In genomic region chr19:45322311-45322710, GRCh38 we compare ENCODE assay signal across 14 cellular contexts. TPM values are rescaled to one million over a fixed set of nuclear protein-coding genes. Genes with fewer than 3 reads are reported as not detected.
A peak's percentile ranks its signal among the peaks of the same experiment; 100 is the strongest.
DNase-seq lines count a peak whose midpoint lies in the region; ATAC-seq, FAIRE-seq and TF ChIP-seq lines count a peak whose summit lies in the region.
"Had no signal": no experiment of that assay in that cellular context is flagged by ENCODE, and none has a peak within 500 bp of the region (broad histone marks: within the 10 kb centered on the region; RNA-seq: fewer than 3 reads in every experiment).

No MANE protein-coding gene starts in this region.

- no peak overlapping the region for H4K8ac ChIP-seq in H1 (ENCODE audit: extremely low read depth, insufficient read depth, low read length)

- H2BK15ac ChIP-seq in H1 (ENCODE audit: low read length), result 0 out of 2 replicates have a peak overlapping the region, but pooled peaks have one; percentile 46

- no peak overlapping the region for H3K23ac ChIP-seq in H1 (ENCODE audit: insufficient read length)

- H3K27me3 ChIP-seq in H1 (replicated peaks in 1 of 4; ENCODE audit: control insufficient read depth in 3 of 4, extremely low read depth in 1 of 4, insufficient read depth in 3 of 4, low read length in 3 of 4) (peaks cover 0 to 14% (median 13%) of the 10 kb centered on the region in 4 experiments; a peak in 5 of 7 replicates), psoas muscle (ENCODE audit: insufficient read depth in 3 of 3, low read length in 2 of 3) (no peaks in the 10 kb centered on the region)

- TF ChIP-seq POLR2A in H1 (IDR thresholded peaks at IDR 0.05; ENCODE audit: control extremely low read depth in 1 of 2, low read depth in 2 of 2, low read length in 2 of 2), result no peak

- no peak for TF ChIP-seq EP300 in H1 (IDR thresholded peaks at IDR 0.05; ENCODE audit: borderline replicate concordance in 1 of 2, low read depth in 2 of 2, low read length in 2 of 2)

- H2BK12ac ChIP-seq in H1 (ENCODE audit: low read depth, low read length), result 0 out of 2 replicates have a peak overlapping the region, but pooled peaks have one; percentile 39

- TF ChIP-seq CTCF in H1 (IDR thresholded peaks at IDR 0.05; ENCODE audit: control extremely low read depth in 1 of 3, insufficient read depth in 1 of 3, low read depth in 1 of 3, low read length in 3 of 3) (no peak), psoas muscle (IDR thresholded peaks at IDR 0.05) (no peak)

- no peak overlapping the region for H3K4me3 ChIP-seq in H1 (ENCODE audit: extremely low read depth in 1 of 4, insufficient read depth in 2 of 4, low read depth in 3 of 4, low read length in 4 of 4)
- H3K4me3 ChIP-seq in psoas muscle, result peak overlapping the region; percentile 66
- H3K4me3 ChIP-seq: GM23248 had no signal

- H3K4me1 ChIP-seq in H1 (replicated peaks in 1 of 4; ENCODE audit: control insufficient read depth in 3 of 4, insufficient read depth in 4 of 4, low read length in 3 of 4) (peaks cover 2 to 18% (median 6%) of the 10 kb centered on the region in 4 experiments; a peak in 6 of 7 replicates), psoas muscle (peaks cover 15% of the 10 kb centered on the region)

- H3K9me3 ChIP-seq in H1 (ENCODE audit: insufficient read depth in 2 of 2, low read depth in 1 of 2, low read length in 1 of 2) (no peaks in the 10 kb centered on the region), psoas muscle (no peaks in the 10 kb centered on the region)

- no peak overlapping the region for H2AFZ ChIP-seq in H1 (ENCODE audit: low read length)
- H2AFZ ChIP-seq: GM23248 had no signal

- no peak overlapping the region for H2BK120ac ChIP-seq in H1 (replicated peaks; ENCODE audit: low read depth, low read length)

- CTCF ChIA-PET in H1 (lab: Charles Lee; ENCODE audit: partially characterized antibody), result interaction anchor here (0.7 to 4.0 kb wide), 4 partner anchors 16 to 179 kb away, joined by 3 to 13 read pairs (median 4); no protein-coding TSS in a partner anchor

- POLR2A ChIA-PET in H1 (lab: Charles Lee; ENCODE audit: partially characterized antibody), result no interaction called here

- H4K20me1 ChIP-seq in H1 (replicated peaks in 1 of 2; ENCODE audit: control insufficient read depth in 1 of 2, insufficient read depth in 2 of 2, low read length in 2 of 2), result peaks cover 0 to 2% of the 10 kb centered on the region in 2 experiments

- no peak overlapping the region for H3K18ac ChIP-seq in H1 (ENCODE audit: extremely low read depth, low read length)

- no peaks in the 10 kb centered on the region for H3K79me1 ChIP-seq in H1 (ENCODE audit: low read depth, low read length)

- no peaks in the 10 kb centered on the region for H3K36me3 ChIP-seq in H1 (ENCODE audit: control insufficient read depth in 2 of 4, insufficient read depth in 4 of 4, low read length in 3 of 4)
- H3K36me3 ChIP-seq in psoas muscle (ENCODE audit: insufficient read depth in 1 of 2, low read depth in 1 of 2), result peaks cover 0 to 19% of the 10 kb centered on the region in 2 donors

- H4K5ac ChIP-seq in H1 (ENCODE audit: insufficient read length, low read depth, low read length), result no peak overlapping the region

- DNase-seq in NCI-H146 (lab: John Stamatoyannopoulos, UW) (peak; percentile 57), NCI-H146 treated with DMSO at 0.1 percent for 48 hours (lab: John Stamatoyannopoulos, UW; ENCODE audit: unreplicated experiment) (no peak), NCI-H1930 (lab: John Stamatoyannopoulos, UW) (peak; percentile 42 to 50), H1 (ENCODE audit: low read depth in 1 of 2, low spot score in 2 of 2) (no peak), psoas muscle (peak in 1 of 2 donors; percentile 39), KG1 (lab: John Stamatoyannopoulos, UW) (no peak), T1000 (lab: John Stamatoyannopoulos, UW) (no peak)
- DNase-seq in stimulated activated CD4-positive, alpha-beta T cell treated with anti-CD3 and anti-CD28 coated beads, Interleukin-12 subunit alpha, Interleukin-12 subunit beta, amount 100 ng/mL, for 4 hours, result no peak
- DNase-seq: GM23248 had no signal

- peak; percentile 24 to 41 (median 33) for ATAC-seq in psoas muscle
- ATAC-seq: Panc1 had no signal

- 85% methylated on average over 11 of the region's 11 CpGs; no CpG with 5 or more reads in 1 of the 2 experiments for WGBS in H1 (ENCODE audit: extremely low coverage in 1 of 2, insufficient coverage in 1 of 2, insufficient read length in 1 of 2, insufficient replicate concordance in 2 of 2, low coverage in 1 of 2, low lambda C conversion rate in 2 of 2, missing lambda C conversion rate in 1 of 2), 2 experiments
- WGBS in psoas muscle, 3 donors, result 18 to 27% (median 19%) methylated on average over 11 of the region's 11 CpGs

- no peak overlapping the region for H2BK5ac ChIP-seq in H1 (ENCODE audit: low read depth, low read length)

- H4K91ac ChIP-seq in H1 (replicated peaks; ENCODE audit: insufficient read length, low read length), result no peak overlapping the region

- H3K56ac ChIP-seq in H1 (replicated peaks; ENCODE audit: insufficient read length, low read depth, low read length), result no peak overlapping the region

- peaks cover 3% of the 10 kb centered on the region; the same call in 1 of the 2 replicates for H3K23me2 ChIP-seq in H1 (ENCODE audit: low read depth, low read length)

- no peak overlapping the region; a peak in 1 of 7 replicates for H3K9ac ChIP-seq in H1 (replicated peaks in 1 of 4; ENCODE audit: extremely low read depth in 1 of 4, low read depth in 3 of 4, low read length in 3 of 4)
- H3K9ac ChIP-seq: GM23248, KMS-11 had no signal

- no peak overlapping the region for H3K27ac ChIP-seq in H1 (ENCODE audit: low read depth, low read length)
- peak overlapping the region; percentile 97 for H3K27ac ChIP-seq in psoas muscle
- H3K27ac ChIP-seq: GM23248, KMS-11 had no signal

- no peak overlapping the region; a peak in 1 of 4 replicates for H3K4me2 ChIP-seq in H1 (ENCODE audit: insufficient read depth in 1 of 2, low read depth in 2 of 2, low read length in 2 of 2)
- H3K4me2 ChIP-seq: KMS-11 had no signal

- H2AK5ac ChIP-seq in H1 (ENCODE audit: low read depth, low read length), result no peak overlapping the region

- FAIRE-seq in H1 (lab: Jason Lieb, UNC), result no peak
- FAIRE-seq: endometrium, frontal cortex had no signal

- H3K4ac ChIP-seq in H1 (replicated peaks; ENCODE audit: insufficient read length, low read depth, low read length), result no peak overlapping the region

- no peak overlapping the region for H3K14ac ChIP-seq in H1 (ENCODE audit: insufficient read length)

- no peak for TF ChIP-seq RAD21 in H1 (IDR thresholded peaks at IDR 0.05 in 1 of 2, conservative IDR thresholded peaks at IDR 0.05 in 1 of 2; ENCODE audit: low read depth in 2 of 2, low read length in 2 of 2)

- H3K79me2 ChIP-seq in H1 (ENCODE audit: control insufficient read depth in 1 of 2, insufficient read depth in 2 of 2, low read length in 2 of 2), result no peaks in the 10 kb centered on the region

- H2BK20ac ChIP-seq in H1 (ENCODE audit: low read length), result no peak overlapping the region

- intact Hi-C loops in psoas muscle (cut with DNase I), result loop anchor here in 1 of 2 donors (10.0 kb wide), 1 partner anchor 172 kb away; the partner anchor contains the start of genes PPM1N and RTN2

TF ChIP-seq in H1, 55 proteins besides CTCF, POLR2A, EP300 and RAD21:
- no peak for TF ChIP-seq MAX (IDR thresholded peaks at IDR 0.05)

RNA-seq across cellular contexts. Expression of gene CKM, which starts 0.4 kb away (rescaled TPM):
- not detected in 2 replicates for total RNA-seq in H1 (2021; fragmentation: NEBNext Ultra II Directional; extraction: Animal tissue kit (Norgen Biotek cat#: 25700))
- polyA plus RNA-seq in H1 (2011; rRNA removed) (0.08 and 0.09 TPM in 2 replicates), psoas muscle (over 10,000 TPM in 2 of 3 donors, 1,000 to 10,000 TPM in 1; 9,503 to 23,818 (median 21,473) TPM)
- 0.09 TPM for polyA plus RNA-seq in H1 (2011; cell fraction: cytosol; rRNA removed)
- polyA plus RNA-seq in H1 (2011; cell fraction: nucleus; rRNA removed), result 0.06 TPM
- 0.13 to 0.28 TPM in 2 of 4 replicates, not detected in the others for polyA plus RNA-seq in H1 (2012, experiment 1 of 2)
- polyA plus RNA-seq in H1 (2012, experiment 2 of 2), result 0.09 TPM
- 0.06 TPM for polyA plus RNA-seq in H1 (2013, experiment 1 of 2)
- 0.06 TPM for polyA plus RNA-seq in H1 (2013, experiment 2 of 2)
- polyA minus RNA-seq in H1 (2011; rRNA and poly(A)+ RNA removed), result not detected in 2 replicates
- polyA minus RNA-seq in H1 (2011; cell fraction: cytosol; rRNA and poly(A)+ RNA removed), result not detected
- not detected for polyA minus RNA-seq in H1 (2011; cell fraction: nucleus; rRNA and poly(A)+ RNA removed)
- over 10,000 TPM in 3 of 4 donors, 1,000 to 10,000 TPM in 1; 9,755 to 16,244 (median 12,984) TPM for total RNA-seq in psoas muscle
- total RNA-seq: A673, frontal cortex, GM23248 had no signal
- polyA plus RNA-seq: GM23248 had no signal

RNA-seq across cellular contexts. Expression of gene KLC3, which starts 18.2 kb away (rescaled TPM):
- total RNA-seq in H1 (2021; fragmentation: NEBNext Ultra II Directional; extraction: Animal tissue kit (Norgen Biotek cat#: 25700)), result 2.8 and 3.2 TPM in 2 replicates
- 1.3 and 2.4 TPM in 2 replicates for polyA plus RNA-seq in H1 (2011; rRNA removed)
- polyA plus RNA-seq in H1 (2011; cell fraction: cytosol; rRNA removed), result 2.7 TPM
- 3.0 TPM for polyA plus RNA-seq in H1 (2011; cell fraction: nucleus; rRNA removed)
- polyA plus RNA-seq in H1 (2012, experiment 1 of 2), result 0.50 to 1.9 TPM (median 1.8 TPM) in 4 replicates
- polyA plus RNA-seq in H1 (2012, experiment 2 of 2), result 2.0 TPM
- 3.0 TPM for polyA plus RNA-seq in H1 (2013, experiment 1 of 2)
- polyA plus RNA-seq in H1 (2013, experiment 2 of 2), result 2.4 TPM
- 0.41 and 0.50 TPM in 2 replicates for polyA minus RNA-seq in H1 (2011; rRNA and poly(A)+ RNA removed)
- 1.0 TPM for polyA minus RNA-seq in H1 (2011; cell fraction: cytosol; rRNA and poly(A)+ RNA removed)
- polyA minus RNA-seq in H1 (2011; cell fraction: nucleus; rRNA and poly(A)+ RNA removed), result 1.00 TPM
- total RNA-seq in psoas muscle, result under 1 TPM in 2 of 4 donors, not detected in 2; 0.11 to 0.27 TPM
- under 1 TPM in 2 of 3 donors, not detected in 1; 0.03 to 0.05 TPM for polyA plus RNA-seq in psoas muscle
- total RNA-seq: GM23248 had no signal
- polyA plus RNA-seq: GM23248 had no signal

RNA-seq across cellular contexts. Expression of gene ERCC2, which starts 48.1 kb away (rescaled TPM):
- 93.4 and 107 TPM in 2 replicates for total RNA-seq in H1 (2021; fragmentation: NEBNext Ultra II Directional; extraction: Animal tissue kit (Norgen Biotek cat#: 25700))
- polyA plus RNA-seq in H1 (2011; rRNA removed), result 117 and 197 TPM in 2 replicates
- 88.3 TPM for polyA plus RNA-seq in H1 (2011; cell fraction: cytosol; rRNA removed)
- polyA plus RNA-seq in H1 (2011; cell fraction: nucleus; rRNA removed), result 444 TPM
- 88.6 to 99.0 TPM (median 95.0 TPM) in 4 replicates for polyA plus RNA-seq in H1 (2012, experiment 1 of 2)
- polyA plus RNA-seq in H1 (2012, experiment 2 of 2), result 70.3 TPM
- polyA plus RNA-seq in H1 (2013, experiment 1 of 2), result 71.7 TPM
- 65.8 TPM for polyA plus RNA-seq in H1 (2013, experiment 2 of 2)
- polyA minus RNA-seq in H1 (2011; rRNA and poly(A)+ RNA removed), result 136 and 156 TPM in 2 replicates
- polyA minus RNA-seq in H1 (2011; cell fraction: cytosol; rRNA and poly(A)+ RNA removed), result 49.8 TPM
- polyA minus RNA-seq in H1 (2011; cell fraction: nucleus; rRNA and poly(A)+ RNA removed), result 65.9 TPM
- total RNA-seq in psoas muscle, result 10 to 100 TPM in 3 of 4 donors, 1 to 10 TPM in 1; 9.3 to 16.4 (median 12.5) TPM
- 1 to 10 TPM; 5.0 to 8.3 (median 5.3) TPM for polyA plus RNA-seq in psoas muscle

Comparison
In these comparisons a context has a peak if more than half of its experiments do, and no peak if none do; other contexts are left out.
1. DNase-seq: peak in NCI-H146 (single experiment) and NCI-H1930 (2 of 2); none in NCI-H146 treated with DMSO at 0.1 percent for 48 hours (single experiment), H1 (0 of 2), KG1 (single experiment), stimulated activated CD4-positive, alpha-beta T cell treated with anti-CD3 and anti-CD28 coated beads, Interleukin-12 subunit alpha, Interleukin-12 subunit beta, amount 100 ng/mL, for 4 hours (single experiment) and T1000 (single experiment).
2. RNA of gene CKM, which starts 0.4 kb away (total RNA-seq): 9,755 to 16,244 TPM in psoas muscle; not detected in H1; every median in the first group is over 1,000 times any median in the second.